ENCODE assay signal across 10 cellular contexts in genomic region chr11:11813288-11813962, GRCh38. TPM values are rescaled to one million over a fixed set of nuclear protein-coding genes. Genes with fewer than 3 reads are reported as not detected.
DNase-seq lines count a peak whose midpoint lies in the region; TF ChIP-seq lines count a peak whose summit lies in the region.
"Had no signal": no experiment of that assay in that cellular context is flagged by ENCODE, and none has a peak within 500 bp of the region (broad histone marks: within the 10 kb centered on the region; RNA-seq: fewer than 3 reads in every experiment).

No MANE protein-coding gene starts in this region.

- H3K36me3 ChIP-seq in hepatocyte (replicated peaks; ENCODE audit: insufficient read depth, low read depth): no peaks in the 10 kb centered on the region
- H3K36me3 ChIP-seq: Peyer's patch had no signal

- peak overlapping the region; percentile 74 for H3K27ac ChIP-seq in hepatocyte

- H3K9me3 ChIP-seq in hepatocyte (ENCODE audit: low read depth): no peaks in the 10 kb centered on the region
- H3K9me3 ChIP-seq: Peyer's patch had no signal

- no peaks in the 10 kb centered on the region for H3K9me3 Mint-ChIP-seq in HFFc6

- H3K36me3 Mint-ChIP-seq in HFFc6 (ENCODE audit: low read depth): peaks cover 9% of the 10 kb centered on the region; the same call in 1 of the 2 replicates

- no peaks in the 10 kb centered on the region for H4K20me1 ChIP-seq in hepatocyte (ENCODE audit: insufficient read depth, poor library complexity, severe bottlenecking)

- no peak for TF ChIP-seq POLR2A in erythroblast (IDR thresholded peaks at IDR 0.05; ENCODE audit: low read length)

- no peaks in the 10 kb centered on the region for H3K79me2 ChIP-seq in hepatocyte

- WGBS in hepatocyte (ENCODE audit: low lambda C conversion rate, missing lambda C conversion rate): 54% methylated on average over 3 of the region's 3 CpGs

- peak overlapping the region; percentile 70 for H3K4me3 Mint-ChIP-seq in HFFc6

- no peak overlapping the region for H3K4me3 ChIP-seq in hepatocyte
- H3K4me3 ChIP-seq: Peyer's patch had no signal

- H3K27ac Mint-ChIP-seq in HFFc6: peak overlapping the region; percentile 90

- DNase-seq in HFFc6 (peak; percentile 92), astrocyte of the hippocampus (ENCODE audit: low read depth, low spot score) (peak; percentile 93), hepatocyte (ENCODE audit: low spot score) (peak; percentile 82), smooth muscle cell of the brain vasculature (ENCODE audit: low read depth, low spot score) (peak; percentile 26), NCI-H2171 treated with DMSO at 0.1 percent for 48 hours (lab: John Stamatoyannopoulos, UW) (no peak), erythroblast (lab: John Stamatoyannopoulos, UW) (no peak), DMS79 treated with DMSO at 0.1 percent for 48 hours (lab: John Stamatoyannopoulos, UW) (no peak), pons (ENCODE audit: low spot score) (no peak)
- DNase-seq: stimulated activated CD4-positive, alpha-beta T cell treated with anti-CD3 and anti-CD28 coated beads, Interleukin-15, amount 100 ng/mL, for 24 hours had no signal

- no peaks in the 10 kb centered on the region for H3K27me3 ChIP-seq in hepatocyte
- H3K27me3 ChIP-seq: Peyer's patch had no signal

- H3K4me1 Mint-ChIP-seq in HFFc6 (ENCODE audit: low read depth): peaks cover 57% of the 10 kb centered on the region

- peak overlapping the region; percentile 11 for H3K4me2 ChIP-seq in hepatocyte

- H3K27me3 Mint-ChIP-seq in HFFc6 (ENCODE audit: insufficient read depth): no peaks in the 10 kb centered on the region

- TF ChIP-seq CTCF in HFFc6 (IDR thresholded peaks at IDR 0.05): no peak
- no peak for TF ChIP-seq CTCF in hepatocyte (IDR thresholded peaks at IDR 0.05; ENCODE audit: poor library complexity)

- no peak overlapping the region for H2AFZ ChIP-seq in hepatocyte

- no peaks in the 10 kb centered on the region for H3K9me2 ChIP-seq in hepatocyte (replicated peaks; ENCODE audit: insufficient read depth)

- H3K4me1 ChIP-seq in hepatocyte (ENCODE audit: insufficient read depth): peaks cover 21% of the 10 kb centered on the region
- H3K4me1 ChIP-seq: Peyer's patch had no signal

RNA-seq across cellular contexts. Expression of gene USP47, which starts 28.3 kb away (rescaled TPM):
- total RNA-seq in HFFc6 (2021; fragmentation: NEBNext Ultra II Directional; extraction: Animal tissue kit (Norgen Biotek cat#: 25700)): 10 to 100 TPM; 33.6 to 38.7 (median 35.1) TPM
- total RNA-seq in hepatocyte: 76.9 and 81.6 TPM in 2 replicates
- 34.0 and 37.8 TPM in 2 replicates for polyA plus RNA-seq in hepatocyte

Comparison
In these comparisons a context has a peak if more than half of its experiments do, and no peak if none do; other contexts are left out.
1. DNase-seq: peak in HFFc6 (single experiment), astrocyte of the hippocampus (single experiment), hepatocyte (single experiment) and smooth muscle cell of the brain vasculature (single experiment); none in NCI-H2171 treated with DMSO at 0.1 percent for 48 hours (single experiment), erythroblast (0 of 2), DMS79 treated with DMSO at 0.1 percent for 48 hours (single experiment) and pons (single experiment).